22 cellular contexts compared by ENCODE assay signal in genomic region chr11:36014906-36015305, GRCh38.
"Had no signal": no experiment of that assay in that cellular context is flagged by ENCODE, and none has a peak within 500 bp of the region (broad histone marks: within the 10 kb centered on the region; RNA-seq: fewer than 3 reads in every experiment).

No MANE protein-coding gene starts in this region.

- H3K36me3 ChIP-seq: breast epithelium, lower lobe of right lung, ovary, suprapubic skin, tibial artery had no signal

- ATAC-seq: activated CD8-positive, alpha-beta T cell treated with anti-CD3 and anti-CD28 coated beads for 36 hours; activated naive CD8-positive, alpha-beta T cell treated with anti-CD3 and anti-CD28 coated beads, Interleukin-2, amount 50 U/mL, for 24 hours; activated T-cell treated with anti-CD3 and anti-CD28 coated beads, Interleukin-2, amount 50 U/mL, for 4 hours; activated T-helper 17 cell treated with anti-CD3 and anti-CD28 coated beads, Interleukin-2, amount 50 U/mL, for 72 hours; lower lobe of right lung had no signal

- H3K4me2 ChIP-seq: hepatocyte had no signal

- H3K4me3 ChIP-seq: breast epithelium, hepatocyte, lower lobe of right lung, ovary, suprapubic skin, tibial artery had no signal

- H3K9me3 ChIP-seq: breast epithelium, lower lobe of right lung, ovary, suprapubic skin, tibial artery had no signal

- H2AFZ ChIP-seq: hepatocyte had no signal

- H3K27ac ChIP-seq: epithelial cell of prostate, hepatocyte, lower lobe of right lung, tibial artery had no signal

- H3K27me3 ChIP-seq: breast epithelium, hepatocyte, ovary, suprapubic skin, tibial artery had no signal

- DNase-seq: activated B cell treated with CpG ODN at 0.5 μM for 24 hours; activated CD4-positive, alpha-beta T cell treated with anti-CD3 and anti-CD28 coated beads, Interleukin-2, amount 50 U/mL, for 1 hour; activated CD8-positive, alpha-beta T cell treated with anti-CD3 and anti-CD28 coated beads for 36 hours; activated naive CD8-positive, alpha-beta T cell treated with anti-CD3 and anti-CD28 coated beads, Interleukin-2, amount 50 U/mL, for 24 hours; activated T-cell treated with anti-CD3 and anti-CD28 coated beads, Interleukin-2, amount 50 U/mL, for 4 hours; effector CD8-positive, alpha-beta T cell; kidney; lower lobe of right lung; mesendoderm; nephron progenitor cell; ovary; retina; stimulated activated CD4-positive, alpha-beta T cell treated with anti-CD3 and anti-CD28 coated beads, Interleukin-15, amount 100 ng/mL, for 24 hours; stimulated activated CD4-positive, alpha-beta T cell treated with anti-CD3 and anti-CD28 coated beads, Interleukin-2, amount 100 ng/mL, for 24 hours; stimulated activated naive CD4-positive, alpha-beta T cell; T-helper 1 cell; tibial artery had no signal
